Comparison of ENCODE assay signal across 8 cellular contexts in the genomic region with DNA sequence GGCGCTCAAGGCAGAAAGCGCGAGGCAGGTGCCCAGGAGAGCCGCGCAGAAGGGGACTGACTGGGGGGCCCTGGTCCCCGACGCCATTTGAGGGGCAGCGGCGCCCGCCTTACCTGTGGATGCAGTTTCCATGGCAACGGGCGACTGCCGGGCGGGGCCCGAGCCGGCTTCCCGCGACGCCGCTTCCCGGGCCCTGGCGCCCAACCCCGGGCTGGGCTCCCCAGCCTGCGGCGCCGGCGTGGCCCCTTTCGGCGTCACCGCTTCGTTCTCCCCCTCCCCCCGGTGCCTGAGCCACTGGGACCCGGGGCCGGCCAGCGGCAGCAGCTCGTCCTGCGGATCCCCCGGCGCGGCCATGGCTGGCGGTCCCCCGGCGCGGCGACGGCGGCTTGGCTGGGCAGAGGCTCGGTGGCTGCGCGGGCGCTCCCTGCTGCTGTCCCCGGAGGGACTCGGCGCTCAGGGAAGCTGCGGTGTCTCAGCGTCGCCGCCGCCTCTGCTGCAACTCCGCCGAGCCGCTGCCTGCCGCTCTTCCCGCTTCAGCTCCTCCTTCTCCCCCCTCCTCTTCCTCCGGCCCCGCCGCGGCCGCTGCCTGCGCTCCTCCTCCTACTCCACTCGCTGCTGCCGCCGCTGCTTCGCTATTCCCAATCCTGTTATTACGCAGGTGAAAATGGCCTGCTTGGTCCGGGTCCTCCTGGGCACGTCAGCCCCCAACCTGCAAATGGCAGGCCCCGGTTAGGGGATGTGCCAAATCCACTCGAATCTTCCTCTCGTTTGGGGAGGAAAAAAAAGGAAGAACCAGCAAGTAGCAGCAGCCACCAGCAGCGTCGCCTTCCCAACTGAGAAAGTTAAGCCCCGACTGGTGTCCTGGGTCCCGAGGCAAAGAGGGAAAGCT. TPM values are rescaled to one million over a fixed set of nuclear protein-coding genes. Genes with fewer than 3 reads are reported as not detected.
DNase-seq lines count a peak whose midpoint lies in the region; ATAC-seq and TF ChIP-seq lines count a peak whose summit lies in the region.

A gene with protein sequence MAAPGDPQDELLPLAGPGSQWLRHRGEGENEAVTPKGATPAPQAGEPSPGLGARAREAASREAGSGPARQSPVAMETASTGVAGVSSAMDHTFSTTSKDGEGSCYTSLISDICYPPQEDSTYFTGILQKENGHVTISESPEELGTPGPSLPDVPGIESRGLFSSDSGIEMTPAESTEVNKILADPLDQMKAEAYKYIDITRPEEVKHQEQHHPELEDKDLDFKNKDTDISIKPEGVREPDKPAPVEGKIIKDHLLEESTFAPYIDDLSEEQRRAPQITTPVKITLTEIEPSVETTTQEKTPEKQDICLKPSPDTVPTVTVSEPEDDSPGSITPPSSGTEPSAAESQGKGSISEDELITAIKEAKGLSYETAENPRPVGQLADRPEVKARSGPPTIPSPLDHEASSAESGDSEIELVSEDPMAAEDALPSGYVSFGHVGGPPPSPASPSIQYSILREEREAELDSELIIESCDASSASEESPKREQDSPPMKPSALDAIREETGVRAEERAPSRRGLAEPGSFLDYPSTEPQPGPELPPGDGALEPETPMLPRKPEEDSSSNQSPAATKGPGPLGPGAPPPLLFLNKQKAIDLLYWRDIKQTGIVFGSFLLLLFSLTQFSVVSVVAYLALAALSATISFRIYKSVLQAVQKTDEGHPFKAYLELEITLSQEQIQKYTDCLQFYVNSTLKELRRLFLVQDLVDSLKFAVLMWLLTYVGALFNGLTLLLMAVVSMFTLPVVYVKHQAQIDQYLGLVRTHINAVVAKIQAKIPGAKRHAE (minus strand): TSS at position 500 of the 889 bp plus-strand sequence. CDS start 146 bp downstream, at position 354.

- H3K27me3 ChIP-seq in sigmoid colon, result peaks cover 17 to 63% (median 18%) of the 10 kb centered on the region in 3 donors

- in situ Hi-C loops in T47D (cut with HindIII; ENCODE audit: low pct_unique_long_range_greater_than_20kb, low sequenced_read_pairs), result no loop called here

- peaks cover 0 to 21% (median 18%) of the 10 kb centered on the region in 4 donors for H3K4me1 ChIP-seq in sigmoid colon

- no peak for ATAC-seq in GM18517 (IDR thresholded peaks at IDR 0.05; ENCODE audit: unreplicated experiment)

- intact Hi-C loops in sigmoid colon (cut with DNase I), result no loop called here

- no peak for TF ChIP-seq CTCF in GM20000 (IDR thresholded peaks at IDR 0.05; ENCODE audit: extremely low read depth, missing control alignments)
- TF ChIP-seq CTCF in sigmoid colon (IDR thresholded peaks at IDR 0.05), result no peak

- 1% methylated on average over 84 of the region's 84 CpGs for WGBS in sigmoid colon, 2 donors

- H3K36me3 ChIP-seq in sigmoid colon, result no peaks in the 10 kb centered on the region

- TF ChIP-seq POLR2A in sigmoid colon (IDR thresholded peaks at IDR 0.05), result no peak

- H3K27ac ChIP-seq in sigmoid colon, result peak within 1 kb of the TSS in 2 of 4 donors; percentile 28 to 37

- no peaks in the 10 kb centered on the region for H3K9me3 ChIP-seq in sigmoid colon

- peak; percentile 87 for DNase-seq in COLO668 (lab: John Stamatoyannopoulos, UW; ENCODE audit: unreplicated experiment)
- DNase-seq in GM20000 (ENCODE audit: low spot score), result peak; percentile 54
- peak; percentile 78 to 85 for DNase-seq in Kasumi-1 (lab: John Stamatoyannopoulos, UW)
- peak; percentile 10 for DNase-seq in RPMI8226
- peak; percentile 72 to 82 for DNase-seq in T47D (ENCODE audit: low read depth in 1 of 2, low spot score in 1 of 2)
- peak; percentile 73 for DNase-seq in iPS-NIHi7 (ENCODE audit: extremely low spot score)
- DNase-seq in sigmoid colon, result peak; percentile 71

- peak within 1 kb of the TSS; percentile 18 to 61 (median 54) for H3K4me3 ChIP-seq in sigmoid colon

- no peak for TF ChIP-seq EP300 in sigmoid colon (IDR thresholded peaks at IDR 0.05)

RNA-seq across cellular contexts. Expression of the gene that starts here (rescaled TPM):
- total RNA-seq in sigmoid colon, result 10 to 100 TPM in 2 of 4 donors, 1 to 10 TPM in 2; 6.9 to 25.7 (median 9.8) TPM
- polyA plus RNA-seq in sigmoid colon, result 1 to 10 TPM; 1.2 to 9.3 (median 1.2) TPM

Comparison
In these comparisons a context has a peak if more than half of its experiments do, and no peak if none do; other contexts are left out.
1. DNase-seq: peak in every context shown above with its lines; median percentile 87 in COLO668; 82 in Kasumi-1; 77 in T47D; 73 in iPS-NIHi7; 71 in sigmoid colon; 54 in GM20000; 10 in RPMI8226.